22 cellular contexts compared by ENCODE assay signal in genomic region chr1:42323551-42323950, GRCh38. TPM values are rescaled to one million over a fixed set of nuclear protein-coding genes. Genes with fewer than 3 reads are reported as not detected.
A peak's percentile ranks its signal among the peaks of the same experiment; 100 is the strongest.
DNase-seq lines count a peak whose midpoint lies in the region; ATAC-seq and TF ChIP-seq lines count a peak whose summit lies in the region.
"Had no signal": no experiment of that assay in that cellular context is flagged by ENCODE, and none has a peak within 500 bp of the region (broad histone marks: within the 10 kb centered on the region; RNA-seq: fewer than 3 reads in every experiment).

No MANE protein-coding gene starts in this region.

- no peaks in the 10 kb centered on the region for H3K27me3 Mint-ChIP-seq in activated CD4-positive, alpha-beta memory T cell treated with anti-CD3 and anti-CD28 coated beads for 36 hours
- no peaks in the 10 kb centered on the region for H3K27me3 Mint-ChIP-seq in activated CD4-positive, alpha-beta memory T cell treated with anti-CD3 and anti-CD28 coated beads, Interleukin-2, amount 10 ng/mL, durations not matched to agents 7 days and 5 days
- no peaks in the 10 kb centered on the region for H3K27me3 Mint-ChIP-seq in CD4-positive, alpha-beta T cell
- H3K27me3 Mint-ChIP-seq in T-helper 17 cell: no peaks in the 10 kb centered on the region
- H3K27me3 Mint-ChIP-seq in naive thymus-derived CD8-positive, alpha-beta T cell: no peaks in the 10 kb centered on the region

- peaks cover 2% of the 10 kb centered on the region for H3K36me3 Mint-ChIP-seq in activated CD4-positive, alpha-beta memory T cell treated with anti-CD3 and anti-CD28 coated beads for 36 hours
- H3K36me3 Mint-ChIP-seq in activated CD4-positive, alpha-beta memory T cell treated with anti-CD3 and anti-CD28 coated beads, Interleukin-2, amount 10 ng/mL, durations not matched to agents 7 days and 5 days (ENCODE audit: low read depth): peaks cover 10% of the 10 kb centered on the region
- H3K36me3 Mint-ChIP-seq in CD4-positive, alpha-beta T cell (ENCODE audit: low read depth): peaks cover 8% of the 10 kb centered on the region
- no peaks in the 10 kb centered on the region for H3K36me3 Mint-ChIP-seq in T-helper 17 cell (ENCODE audit: low read depth)
- H3K36me3 Mint-ChIP-seq in naive thymus-derived CD8-positive, alpha-beta T cell: peaks cover 0 to 3% (median 2%) of the 10 kb centered on the region in 3 donors

- TF ChIP-seq CTCF in CD4-positive, alpha-beta T cell (IDR thresholded peaks at IDR 0.05): no peak

- intact Hi-C loops in activated CD4-positive, alpha-beta memory T cell treated with anti-CD3 and anti-CD28 coated beads for 36 hours (cut with micrococcal nuclease): loop anchor here (5.0 kb wide), 1 partner anchor 41 kb away; no protein-coding TSS in a partner anchor
- intact Hi-C loops in CD4-positive, alpha-beta T cell (cut with DNase I, micrococcal nuclease): no loop called here
- intact Hi-C loops in left colon (cut with DNase I, micrococcal nuclease): no loop called here

- no peaks in the 10 kb centered on the region for H3K9me3 Mint-ChIP-seq in activated CD4-positive, alpha-beta memory T cell treated with anti-CD3 and anti-CD28 coated beads for 36 hours
- H3K9me3 Mint-ChIP-seq in activated CD4-positive, alpha-beta memory T cell treated with anti-CD3 and anti-CD28 coated beads, Interleukin-2, amount 10 ng/mL, durations not matched to agents 7 days and 5 days: no peaks in the 10 kb centered on the region
- no peaks in the 10 kb centered on the region for H3K9me3 Mint-ChIP-seq in CD4-positive, alpha-beta T cell
- H3K9me3 Mint-ChIP-seq in naive thymus-derived CD8-positive, alpha-beta T cell: no peaks in the 10 kb centered on the region

- no peak for ATAC-seq in CD4-positive, alpha-beta T cell (ENCODE audit: poor library complexity)
- ATAC-seq in T-helper 17 cell (no peak), left colon (no peak)
- ATAC-seq in naive thymus-derived CD8-positive, alpha-beta T cell: no peak
- ATAC-seq: GM12878 had no signal

- no peak overlapping the region for H3K4me3 Mint-ChIP-seq in activated CD4-positive, alpha-beta memory T cell treated with anti-CD3 and anti-CD28 coated beads for 36 hours
- H3K4me3 Mint-ChIP-seq in activated CD4-positive, alpha-beta memory T cell treated with anti-CD3 and anti-CD28 coated beads, Interleukin-2, amount 10 ng/mL, durations not matched to agents 7 days and 5 days: no peak overlapping the region
- no peak overlapping the region for H3K4me3 Mint-ChIP-seq in CD4-positive, alpha-beta T cell
- no peak overlapping the region for H3K4me3 Mint-ChIP-seq in T-helper 17 cell
- peak overlapping the region in 2 of 10 donors; percentile 5 to 9 for H3K4me3 Mint-ChIP-seq in naive thymus-derived CD8-positive, alpha-beta T cell

- no peaks in the 10 kb centered on the region for H3K9me3 ChIP-seq in CD4-positive, alpha-beta T cell (ENCODE audit: control insufficient read depth, low read length)
- H3K9me3 ChIP-seq in T-helper 17 cell (ENCODE audit: control insufficient read depth, low read length, poor library complexity, severe bottlenecking): no peaks in the 10 kb centered on the region

- CTCF ChIA-PET in activated CD4-positive, alpha-beta memory T cell treated with anti-CD3 and anti-CD28 coated beads for 36 hours (lab: Charles Lee): interaction anchor here (1.3 to 1.5 kb wide), 2 partner anchors 10 to 150 kb away, joined by 3 read pairs; no protein-coding TSS in a partner anchor
- CTCF ChIA-PET in activated CD4-positive, alpha-beta memory T cell treated with anti-CD3 and anti-CD28 coated beads, Interleukin-2, amount 10 ng/mL, durations not matched to agents 7 days and 5 days (lab: Charles Lee): interaction anchor here (0.8 kb wide), 1 partner anchor 150 kb away, joined by 3 read pairs; no protein-coding TSS in a partner anchor
- CTCF ChIA-PET in CD4-positive, alpha-beta T cell (lab: Charles Lee): interaction anchor here (1.0 to 1.3 kb wide), 2 partner anchors 9 to 11 kb away, joined by 3 read pairs; partner anchors contain the start of gene FOXJ3

- no peaks in the 10 kb centered on the region for H3K27me3 ChIP-seq in CD4-positive, alpha-beta T cell (ENCODE audit: control insufficient read depth, insufficient read depth, low read length)

- POLR2A ChIA-PET in activated CD4-positive, alpha-beta memory T cell treated with anti-CD3 and anti-CD28 coated beads for 36 hours (lab: Charles Lee): no interaction called here
- POLR2A ChIA-PET in activated CD4-positive, alpha-beta memory T cell treated with anti-CD3 and anti-CD28 coated beads, Interleukin-2, amount 10 ng/mL, durations not matched to agents 7 days and 5 days (lab: Charles Lee): interaction anchor here (1.4 to 1.8 kb wide), 2 partner anchors 9 to 10 kb away, joined by 6 to 7 read pairs; no protein-coding TSS in a partner anchor
- POLR2A ChIA-PET in CD4-positive, alpha-beta T cell (lab: Charles Lee): interaction anchor here (1.4 kb wide), 1 partner anchor 10 kb away, joined by 5 read pairs; no protein-coding TSS in a partner anchor
- POLR2A ChIA-PET in naive thymus-derived CD8-positive, alpha-beta T cell (lab: Charles Lee): interaction anchor here (1.5 kb wide), 1 partner anchor 11 kb away, joined by 3 read pairs; the partner anchor contains the start of gene FOXJ3

- peaks cover 82% of the 10 kb centered on the region for H3K4me1 Mint-ChIP-seq in activated CD4-positive, alpha-beta memory T cell treated with anti-CD3 and anti-CD28 coated beads for 36 hours (ENCODE audit: low read depth)
- H3K4me1 Mint-ChIP-seq in activated CD4-positive, alpha-beta memory T cell treated with anti-CD3 and anti-CD28 coated beads, Interleukin-2, amount 10 ng/mL, durations not matched to agents 7 days and 5 days: peaks cover 56% of the 10 kb centered on the region
- H3K4me1 Mint-ChIP-seq in CD4-positive, alpha-beta T cell (ENCODE audit: low read depth): peaks cover 94% of the 10 kb centered on the region
- H3K4me1 Mint-ChIP-seq in T-helper 17 cell: peaks cover 62% of the 10 kb centered on the region
- peaks cover 39 to 93% (median 89%) of the 10 kb centered on the region in 4 donors for H3K4me1 Mint-ChIP-seq in naive thymus-derived CD8-positive, alpha-beta T cell

- H3K27ac ChIP-seq in CD4-positive, alpha-beta T cell (ENCODE audit: low read depth, low read length): no peak overlapping the region
- H3K27ac ChIP-seq: RWPE1 had no signal

- DNase-seq in activated CD4-positive, alpha-beta memory T cell treated with anti-CD3 and anti-CD28 coated beads for 36 hours: no peak
- DNase-seq in activated CD4-positive, alpha-beta memory T cell treated with anti-CD3 and anti-CD28 coated beads, Interleukin-2, amount 10 ng/mL, durations not matched to agents 7 days and 5 days: no peak
- no peak for DNase-seq in CD4-positive, alpha-beta T cell
- no peak for DNase-seq in T-helper 17 cell
- DNase-seq in naive thymus-derived CD8-positive, alpha-beta T cell: no peak
- no peak for DNase-seq in SHP77 treated with DMSO at 0.1 percent for 48 hours (lab: John Stamatoyannopoulos, UW)
- no peak for DNase-seq in left colon
- no peak for DNase-seq in NCI-H510A treated with DMSO at 0.1 percent for 48 hours (lab: John Stamatoyannopoulos, UW)
- DNase-seq: 8988T, DMS 273 treated with DMSO at 0.1 percent for 48 hours, GDM1, GM23248, KG1, NCI-H1048, NCI-H1436 treated with DMSO at 0.1 percent for 48 hours, NCI-H2029 treated with DMSO at 0.1 percent for 48 hours, NCI-H2171 treated with DMSO at 0.1 percent for 48 hours, NCI-H446 treated with DMSO at 0.1 percent for 48 hours, NCI-H748 treated with DMSO at 0.1 percent for 48 hours had no signal

- H3K27ac Mint-ChIP-seq in activated CD4-positive, alpha-beta memory T cell treated with anti-CD3 and anti-CD28 coated beads for 36 hours: peak overlapping the region; percentile 9
- H3K27ac Mint-ChIP-seq in activated CD4-positive, alpha-beta memory T cell treated with anti-CD3 and anti-CD28 coated beads, Interleukin-2, amount 10 ng/mL, durations not matched to agents 7 days and 5 days: no peak overlapping the region
- peak overlapping the region; percentile 81 for H3K27ac Mint-ChIP-seq in CD4-positive, alpha-beta T cell
- peak overlapping the region; percentile 96 for H3K27ac Mint-ChIP-seq in T-helper 17 cell
- H3K27ac Mint-ChIP-seq in naive thymus-derived CD8-positive, alpha-beta T cell: peak overlapping the region in 9 of 10 donors; percentile 27 to 91 (median 69)

RNA-seq across cellular contexts. Expression of gene FOXJ3, which starts 11.5 kb away (rescaled TPM):
- total RNA-seq in activated CD4-positive, alpha-beta memory T cell treated with anti-CD3 and anti-CD28 coated beads for 36 hours: 10 to 100 TPM; 37.3 to 40.8 TPM
- 10 to 100 TPM; 44.9 to 47.1 TPM for total RNA-seq in activated CD4-positive, alpha-beta memory T cell treated with anti-CD3 and anti-CD28 coated beads, Interleukin-2, amount 10 ng/mL, durations not matched to agents 7 days and 5 days
- total RNA-seq in CD4-positive, alpha-beta T cell: 10 to 100 TPM; 73.1 to 74.9 TPM
- 10 to 100 TPM; 89.1 to 93.5 TPM for total RNA-seq in T-helper 17 cell
- 100 to 1,000 TPM; 108 to 112 TPM for total RNA-seq in naive thymus-derived CD8-positive, alpha-beta T cell
- polyA plus RNA-seq in naive thymus-derived CD8-positive, alpha-beta T cell: 10 to 100 TPM; 30.3 to 39.8 (median 34.8) TPM
- total RNA-seq in left colon: 10 to 100 TPM; 45.3 to 58.9 TPM

RNA-seq across cellular contexts. Expression of gene RIMKLA, which starts 57.0 kb away (rescaled TPM):
- 1 to 10 TPM; 3.0 to 3.2 TPM for total RNA-seq in activated CD4-positive, alpha-beta memory T cell treated with anti-CD3 and anti-CD28 coated beads for 36 hours
- 1 to 10 TPM; 2.9 to 3.1 TPM for total RNA-seq in activated CD4-positive, alpha-beta memory T cell treated with anti-CD3 and anti-CD28 coated beads, Interleukin-2, amount 10 ng/mL, durations not matched to agents 7 days and 5 days
- total RNA-seq in CD4-positive, alpha-beta T cell: under 1 TPM in 1 of 2 experiments, not detected in 1; 0.11 TPM
- total RNA-seq in T-helper 17 cell: under 1 TPM; 0.07 to 0.23 TPM
- total RNA-seq in naive thymus-derived CD8-positive, alpha-beta T cell: under 1 TPM; 0.05 to 0.11 TPM
- polyA plus RNA-seq in naive thymus-derived CD8-positive, alpha-beta T cell: under 1 TPM in 1 of 3 donors, not detected in 2; 0.19 TPM
- total RNA-seq in left colon: 10 to 100 TPM; 13.9 to 24.2 TPM
- total RNA-seq: M059J had no signal
